Comparison of ENCODE assay signal across 26 cellular contexts in the genomic region with DNA sequence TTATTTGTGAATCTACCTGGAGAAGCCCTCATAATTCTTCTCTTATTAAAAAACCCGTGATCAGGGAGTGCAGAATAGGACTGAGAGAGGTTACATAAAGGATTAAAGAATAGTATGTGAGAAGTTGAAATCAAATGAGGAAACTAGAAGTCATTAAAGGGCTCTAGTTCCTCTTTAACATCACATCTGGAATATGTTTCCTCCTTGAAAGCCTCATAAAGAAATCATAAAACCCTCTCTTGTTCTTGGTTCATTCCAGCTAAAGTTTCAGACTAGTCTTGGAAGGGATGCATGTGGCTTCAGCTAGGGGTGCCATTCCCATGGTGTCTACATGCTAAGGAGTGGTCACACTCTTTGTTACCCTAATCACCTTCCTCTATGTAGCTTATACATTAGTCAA. TPM values are rescaled to one million over a fixed set of nuclear protein-coding genes. Genes with fewer than 3 reads are reported as not detected.
DNase-seq lines count a peak whose midpoint lies in the region; ATAC-seq and TF ChIP-seq lines count a peak whose summit lies in the region.
"Had no signal": no experiment of that assay in that cellular context is flagged by ENCODE, and none has a peak within 500 bp of the region (broad histone marks: within the 10 kb centered on the region; RNA-seq: fewer than 3 reads in every experiment).

No MANE protein-coding gene starts in this region.

- no peak for DNase-seq in Right ventricle myocardium superior
- no peak for DNase-seq in cardiac septum (ENCODE audit: low spot score)
- peak; percentile 87 for DNase-seq in NOMO-1 treated with DMSO at 0.1 percent for 48 hours (lab: John Stamatoyannopoulos, UW; ENCODE audit: unreplicated experiment)
- DNase-seq in thoracic aorta (ENCODE audit: low spot score) = no peak
- no peak for DNase-seq in SHP77 treated with DMSO at 0.1 percent for 48 hours (lab: John Stamatoyannopoulos, UW)
- no peak for DNase-seq in medulla oblongata (ENCODE audit: extremely low spot score)
- DNase-seq: activated CD8-positive, alpha-beta T cell treated with anti-CD3 and anti-CD28 coated beads for 36 hours; activated naive CD4-positive, alpha-beta T cell treated with anti-CD3 and anti-CD28 coated beads, Interleukin-2, amount 50 U/mL, for 16 hours; CD8-positive, alpha-beta T cell; endodermal cell; foreskin keratinocyte; left lung; naive B cell; NCI-H146; NCI-H82; PC-9; SJCRH30; stimulated activated naive CD4-positive, alpha-beta T cell had no signal

- H3K9me3 ChIP-seq in thoracic aorta = no peaks in the 10 kb centered on the region
- H3K9me3 ChIP-seq: esophagus muscularis mucosa, HAP-1, left lung, psoas muscle, SJCRH30 had no signal

- peak overlapping the region; percentile 70 for H3K27ac ChIP-seq in VCaP
- H3K27ac ChIP-seq in thoracic aorta = peak overlapping the region; percentile 79 to 87
- H3K27ac ChIP-seq: cardiac muscle cell, esophagus muscularis mucosa, foreskin keratinocyte, left lung, PC-9, psoas muscle, SJCRH30 had no signal

- H3K36me3 ChIP-seq in thoracic aorta = no peaks in the 10 kb centered on the region
- H3K36me3 ChIP-seq: cardiac muscle cell, esophagus muscularis mucosa, HAP-1, left lung, SJCRH30 had no signal

- TF ChIP-seq CTCF in VCaP (conservative IDR thresholded peaks at IDR 0.05) = no peak
- TF ChIP-seq CTCF in thoracic aorta (IDR thresholded peaks at IDR 0.05) = no peak

- H3K4me1 ChIP-seq in thoracic aorta (ENCODE audit: control insufficient read depth in 1 of 2, low read depth in 2 of 2) = peaks cover 14 to 33% of the 10 kb centered on the region in 2 donors
- H3K4me1 ChIP-seq: esophagus muscularis mucosa, foreskin keratinocyte, HAP-1, left lung, psoas muscle, SJCRH30 had no signal

- intact Hi-C loops in Right ventricle myocardium superior (cut with DNase I) (no loop called here), cardiac septum (cut with DNase I) (no loop called here)

- H3K27me3 ChIP-seq in thoracic aorta (replicated peaks; ENCODE audit: insufficient read depth) = no peaks in the 10 kb centered on the region
- H3K27me3 ChIP-seq: esophagus muscularis mucosa, foreskin keratinocyte, left lung, SJCRH30 had no signal

- ATAC-seq in Right ventricle myocardium superior (ENCODE audit: poor library complexity) = peak; percentile 11
- ATAC-seq in thoracic aorta (ENCODE audit: insufficient number of reproducible peaks, low FRiP score, low read depth) = no peak
- no peak for ATAC-seq in GM18511 (IDR thresholded peaks at IDR 0.05; ENCODE audit: unreplicated experiment)
- ATAC-seq: activated CD8-positive, alpha-beta T cell treated with anti-CD3 and anti-CD28 coated beads for 36 hours; activated T-helper 17 cell treated with anti-CD3 and anti-CD28 coated beads, Interleukin-2, amount 50 U/mL, for 72 hours; CD8-positive, alpha-beta T cell; foreskin keratinocyte had no signal

- H3K4me3 ChIP-seq in thoracic aorta = no peak overlapping the region
- H3K4me3 ChIP-seq: cardiac muscle cell, esophagus muscularis mucosa, HAP-1, left lung, PC-9, psoas muscle, SJCRH30 had no signal

RNA-seq across cellular contexts. Expression of a gene that starts 5.7 kb away (rescaled TPM):
- total RNA-seq in Right ventricle myocardium superior (2.0 TPM), cardiac septum (13.0 TPM), thoracic aorta (10 to 100 TPM; 28.6 to 50.6 TPM)
- total RNA-seq: A172; activated CD8-positive, alpha-beta T cell treated with anti-CD3 and anti-CD28 coated beads for 36 hours; activated T-helper 17 cell treated with anti-CD3 and anti-CD28 coated beads, Interleukin-2, amount 50 U/mL, for 72 hours; cardiac muscle cell; CD8-positive, alpha-beta T cell; endodermal cell; esophagus muscularis mucosa; foreskin keratinocyte; left lung; PC-9; psoas muscle had no signal

RNA-seq across cellular contexts. Expression of a gene that starts 33.5 kb away (rescaled TPM):
- total RNA-seq in Right ventricle myocardium superior (not detected), cardiac septum (not detected), thoracic aorta (not detected)
- total RNA-seq: A172; activated CD8-positive, alpha-beta T cell treated with anti-CD3 and anti-CD28 coated beads for 36 hours; activated T-helper 17 cell treated with anti-CD3 and anti-CD28 coated beads, Interleukin-2, amount 50 U/mL, for 72 hours; cardiac muscle cell; CD8-positive, alpha-beta T cell; esophagus muscularis mucosa; foreskin keratinocyte; PC-9; psoas muscle; SJCRH30 had no signal
